7 cellular contexts compared by ENCODE assay signal in genomic region chr19:12293771-12294307, GRCh38. TPM values are rescaled to one million over a fixed set of nuclear protein-coding genes. Genes with fewer than 3 reads are reported as not detected.
DNase-seq lines count a peak whose midpoint lies in the region; FAIRE-seq and TF ChIP-seq lines count a peak whose summit lies in the region.

No MANE protein-coding gene starts in this region.

- BruUV-seq in endothelial cell of umbilical vein (replicated peaks; lab: Mats Ljungman, UMichigan): TSS peak; percentile 22

- CTCF ChIA-PET in endothelial cell of umbilical vein (lab: Charles Lee): interaction anchor here (1.0 to 1.3 kb wide), 2 partner anchors 167 to 203 kb away, joined by 3 read pairs; no protein-coding TSS in a partner anchor

- H3K4me3 ChIP-seq in GM12865 (ENCODE audit: low read depth, low read length) (peak overlapping the region; percentile 66), HFF-Myc (replicated peaks; ENCODE audit: low read depth, low read length) (peak overlapping the region; percentile 70), endothelial cell of umbilical vein (replicated peaks in 1 of 3; ENCODE audit: insufficient read depth in 1 of 3, low read depth in 1 of 3, low read length in 3 of 3) (peak overlapping the region; percentile 43 to 91 (median 63))

- FAIRE-seq in endothelial cell of umbilical vein (lab: Jason Lieb, UNC): peak; percentile 68

- H4K20me1 ChIP-seq in endothelial cell of umbilical vein (replicated peaks; ENCODE audit: control insufficient read depth, extremely low read depth, insufficient read depth, low read length): no peaks in the 10 kb centered on the region

- peak overlapping the region; percentile 74 for H2AFZ ChIP-seq in endothelial cell of umbilical vein (ENCODE audit: low read depth, low read length)

- H3K27ac ChIP-seq in endothelial cell of umbilical vein (ENCODE audit: insufficient read depth, low read depth, low read length): peak overlapping the region; percentile 56

- DNase-seq in GM12865 (ENCODE audit: low read depth) (peak; percentile 81), HFF-Myc (ENCODE audit: extremely low read depth, low read depth) (no peak), NCI-H226 (peak; percentile 56), endothelial cell of umbilical vein (ENCODE audit: low read depth, low spot score) (peak; percentile 52), mesothelial cell of epicardium (ENCODE audit: low spot score in 2 of 2, unreplicated experiment in 2 of 2) (peak; percentile 42 to 63)
- peak; percentile 69 for DNase-seq in activated CD8-positive, alpha-beta memory T cell treated with anti-CD3 and anti-CD28 coated beads for 24 hours
- peak; percentile 24 for DNase-seq in stimulated activated CD8-positive, alpha-beta memory T cell treated with anti-CD3 and anti-CD28 coated beads, Interleukin-7, amount 100 ng/mL, for 24 hours (ENCODE audit: low read depth)

- H3K36me3 ChIP-seq in endothelial cell of umbilical vein (ENCODE audit: control insufficient read depth in 2 of 2, extremely low read depth in 1 of 2, insufficient read depth in 2 of 2, low read length in 2 of 2): no peaks in the 10 kb centered on the region

- H3K27me3 Mint-ChIP-seq in mesothelial cell of epicardium (ENCODE audit: low read depth): no peaks in the 10 kb centered on the region

- intact Hi-C loops in endothelial cell of umbilical vein (cut with micrococcal nuclease): loop anchor here (1.0 kb wide), 5 partner anchors 131 to 316 kb away; partner anchors contain the start of genes ZNF136, ZNF490, ZNF564 and ZNF791

- H3K9me3 ChIP-seq in endothelial cell of umbilical vein (replicated peaks; ENCODE audit: control insufficient read depth, insufficient read depth, low read length): no peaks in the 10 kb centered on the region

- peaks cover 6% of the 10 kb centered on the region for H3K36me3 Mint-ChIP-seq in mesothelial cell of epicardium

- POLR2A ChIA-PET in endothelial cell of umbilical vein (lab: Charles Lee): no interaction called here

- H3K4me1 ChIP-seq in endothelial cell of umbilical vein (ENCODE audit: control insufficient read depth, extremely low read depth, insufficient read depth, low read length): peaks cover 3% of the 10 kb centered on the region

- no peak for TF ChIP-seq POLR2A in endothelial cell of umbilical vein (IDR thresholded peaks at IDR 0.05; ENCODE audit: low read depth, low read length)

- H3K27me3 ChIP-seq in endothelial cell of umbilical vein (ENCODE audit: control insufficient read depth in 2 of 2, insufficient read depth in 2 of 2, low read length in 2 of 2): no peaks in the 10 kb centered on the region

- peak overlapping the region; percentile 79 for H3K4me2 ChIP-seq in endothelial cell of umbilical vein (ENCODE audit: insufficient read depth, low read length)

- H3K9me1 ChIP-seq in endothelial cell of umbilical vein (replicated peaks; ENCODE audit: control insufficient read depth, extremely low read depth, insufficient read depth, low read length): no peaks in the 10 kb centered on the region

- H3K9ac ChIP-seq in endothelial cell of umbilical vein (replicated peaks; ENCODE audit: extremely low read depth, insufficient read depth, low read length): peak overlapping the region; percentile 73

- dilution Hi-C loops in endothelial cell of umbilical vein (cut with MboI; ENCODE audit: extremely low pct_ligation_motif_present, low sequenced_read_pairs): no loop called here

- H3K79me2 ChIP-seq in endothelial cell of umbilical vein (ENCODE audit: control insufficient read depth, insufficient read depth, low read length): peaks cover 7% of the 10 kb centered on the region

- TF ChIP-seq CTCF in GM12865 (IDR thresholded peaks at IDR 0.05; ENCODE audit: insufficient read depth, low read depth, low read length, missing control alignments) (no peak), HFF-Myc (IDR thresholded peaks at IDR 0.05; ENCODE audit: low read depth, low read length, missing control alignments) (no peak), endothelial cell of umbilical vein (IDR thresholded peaks at IDR 0.05; ENCODE audit: extremely low read depth in 1 of 2, insufficient read depth in 1 of 2, low read depth in 1 of 2, low read length in 2 of 2) (no peak), mesothelial cell of epicardium (IDR thresholded peaks at IDR 0.05; ENCODE audit: unreplicated experiment) (no peak)

- peak overlapping the region; percentile 98 for H3K27ac Mint-ChIP-seq in mesothelial cell of epicardium

- H3K4me1 Mint-ChIP-seq in mesothelial cell of epicardium: peaks cover 17% of the 10 kb centered on the region

- peak overlapping the region; percentile 99 for H3K4me3 Mint-ChIP-seq in mesothelial cell of epicardium

- no peaks in the 10 kb centered on the region for H3K9me3 Mint-ChIP-seq in mesothelial cell of epicardium

TF ChIP-seq in endothelial cell of umbilical vein, 7 proteins besides CTCF, POLR2A, EP300 and RAD21:
- TF ChIP-seq FOS (IDR thresholded peaks at IDR 0.05; ENCODE audit: borderline replicate concordance, insufficient read depth, low read length): no peak
- peak; percentile 50 for TF ChIP-seq GATA2 (IDR thresholded peaks at IDR 0.05; ENCODE audit: insufficient read depth, insufficient read length, low read depth, low read length)
TF ChIP-seq in endothelial cell of umbilical vein: peak in this region for 1.

RNA-seq across cellular contexts. Expression of gene ZNF44, which starts 0.8 kb away (rescaled TPM):
- total RNA-seq in endothelial cell of umbilical vein: 5.2 and 7.4 TPM in 2 replicates
- polyA plus RNA-seq in endothelial cell of umbilical vein: 2.0 and 2.1 TPM in 2 replicates
- 3.1 and 3.4 TPM in 2 replicates for polyA plus RNA-seq in endothelial cell of umbilical vein (2011; cell fraction: cytosol; rRNA removed)
- 10.2 and 10.5 TPM in 2 replicates for polyA plus RNA-seq in endothelial cell of umbilical vein (2011; cell fraction: nucleus; rRNA removed)
- polyA plus RNA-seq in endothelial cell of umbilical vein (2012): 3.9 and 4.0 TPM in 2 replicates
- 1.8 and 5.9 TPM in 2 replicates for polyA minus RNA-seq in endothelial cell of umbilical vein
- polyA minus RNA-seq in endothelial cell of umbilical vein (2011; cell fraction: cytosol; rRNA and poly(A)+ RNA removed): 2.6 TPM
- polyA minus RNA-seq in endothelial cell of umbilical vein (2011; cell fraction: nucleus; rRNA and poly(A)+ RNA removed): 6.0 and 6.1 TPM in 2 replicates
- 12.6 to 15.3 TPM (median 13.5 TPM) in 3 replicates for total RNA-seq in mesothelial cell of epicardium

RNA-seq across cellular contexts. Expression of gene ZNF563, which starts 39.6 kb away (rescaled TPM):
- total RNA-seq in endothelial cell of umbilical vein (0.44 and 1.1 TPM in 2 replicates), mesothelial cell of epicardium (3.9 to 5.0 TPM (median 4.5 TPM) in 3 replicates)
- polyA plus RNA-seq in endothelial cell of umbilical vein: 0.16 and 0.35 TPM in 2 replicates
- polyA plus RNA-seq in endothelial cell of umbilical vein (2011; cell fraction: cytosol; rRNA removed): 0.37 and 0.48 TPM in 2 replicates
- 0.33 and 0.60 TPM in 2 replicates for polyA plus RNA-seq in endothelial cell of umbilical vein (2011; cell fraction: nucleus; rRNA removed)
- polyA plus RNA-seq in endothelial cell of umbilical vein (2012): 0.33 TPM in 1 of 2 replicates, not detected in the other
- 0.28 and 1.1 TPM in 2 replicates for polyA minus RNA-seq in endothelial cell of umbilical vein
- not detected for polyA minus RNA-seq in endothelial cell of umbilical vein (2011; cell fraction: cytosol; rRNA and poly(A)+ RNA removed)
- 0.48 and 0.58 TPM in 2 replicates for polyA minus RNA-seq in endothelial cell of umbilical vein (2011; cell fraction: nucleus; rRNA and poly(A)+ RNA removed)
